Comparison of ENCODE assay signal across 30 cellular contexts in genomic region chr3:25495726-25496125, GRCh38.
"Had no signal": no experiment of that assay in that cellular context is flagged by ENCODE, and none has a peak within 500 bp of the region (broad histone marks: within the 10 kb centered on the region; RNA-seq: fewer than 3 reads in every experiment).

No MANE protein-coding gene starts in this region.

- H3K27ac Mint-ChIP-seq: naive thymus-derived CD8-positive, alpha-beta T cell; nephron progenitor cell; stimulated activated memory B cell treated with anti-CD40 and anti-IgM and Interleukin-4, amounts not matched to agents 10 μg/mL and 1 μg/mL and 100 μg/mL, for 72 hours had no signal

- H3K27me3 Mint-ChIP-seq: stimulated activated memory B cell treated with anti-CD40 and anti-IgM and Interleukin-4, amounts not matched to agents 10 μg/mL and 1 μg/mL and 100 μg/mL, for 72 hours had no signal

- H3K9me3 ChIP-seq: prostate gland, testis had no signal

- DNase-seq: dermis blood vessel endothelial cell; effector memory CD4-positive, alpha-beta T cell; foreskin melanocyte; glutamatergic neuron; heart right ventricle; hippocampal formation; islet precursor cell; kidney glomerular epithelial cell; left colon; left ventricle myocardium superior; lower lobe of right lung; naive thymus-derived CD8-positive, alpha-beta T cell; nephron progenitor cell; nucleus accumbens; right cardiac atrium; sigmoid colon; spleen; stimulated activated CD4-positive, alpha-beta T cell treated with anti-CD3 and anti-CD28 coated beads, Interleukin-4, amount 100 ng/mL, for 4 hours; stimulated activated naive CD8-positive, alpha-beta T cell treated with anti-CD3 and anti-CD28 coated beads, Interleukin-15, Interleukin-2, amounts not matched to agents 100 U/mL and 50 U/mL, for 24 hours; substantia nigra; testis; upper lobe of left lung had no signal

- H3K27ac ChIP-seq: coronary artery, heart right ventricle, lower lobe of right lung, parathyroid adenoma, prostate gland, sigmoid colon, spleen, testis, tibial nerve, upper lobe of left lung had no signal

- H3K36me3 Mint-ChIP-seq: stimulated activated memory B cell treated with anti-CD40 and anti-IgM and Interleukin-4, amounts not matched to agents 10 μg/mL and 1 μg/mL and 100 μg/mL, for 72 hours had no signal

- H3K27me3 ChIP-seq: esophagus muscularis mucosa, heart right ventricle, sigmoid colon, spleen, testis, tibial nerve, upper lobe of left lung had no signal

- ATAC-seq: heart right ventricle; left colon; left ventricle myocardium superior; lower lobe of right lung; naive thymus-derived CD8-positive, alpha-beta T cell; right cardiac atrium; stimulated activated memory B cell treated with anti-CD40 and anti-IgM and Interleukin-4, amounts not matched to agents 10 μg/mL and 1 μg/mL and 100 μg/mL, for 72 hours; stimulated activated naive CD8-positive, alpha-beta T cell treated with anti-CD3 and anti-CD28 coated beads, Interleukin-15, Interleukin-2, amounts not matched to agents 100 U/mL and 50 U/mL, for 24 hours had no signal

- H3K4me3 Mint-ChIP-seq: naive thymus-derived CD8-positive, alpha-beta T cell; nephron progenitor cell; stimulated activated memory B cell treated with anti-CD40 and anti-IgM and Interleukin-4, amounts not matched to agents 10 μg/mL and 1 μg/mL and 100 μg/mL, for 72 hours had no signal

- H3K4me3 ChIP-seq: coronary artery, esophagus muscularis mucosa, heart right ventricle, lower lobe of right lung, prostate gland, sigmoid colon, spleen, testis, tibial nerve, upper lobe of left lung had no signal

- H3K79me2 ChIP-seq: parathyroid adenoma had no signal

- H3K4me1 ChIP-seq: lower lobe of right lung, parathyroid adenoma, prostate gland, spleen, testis, upper lobe of left lung had no signal

- H3K4me1 Mint-ChIP-seq: naive thymus-derived CD8-positive, alpha-beta T cell; stimulated activated memory B cell treated with anti-CD40 and anti-IgM and Interleukin-4, amounts not matched to agents 10 μg/mL and 1 μg/mL and 100 μg/mL, for 72 hours had no signal

- H3K36me3 ChIP-seq: esophagus muscularis mucosa, heart right ventricle, lower lobe of right lung, prostate gland, sigmoid colon, spleen, upper lobe of left lung had no signal

- FAIRE-seq: endothelial cell of umbilical vein, urothelium cell line had no signal

- H3K9ac ChIP-seq: parathyroid adenoma had no signal

- H2AFZ ChIP-seq: parathyroid adenoma had no signal
